15 cellular contexts compared by ENCODE assay signal in the genomic region with DNA sequence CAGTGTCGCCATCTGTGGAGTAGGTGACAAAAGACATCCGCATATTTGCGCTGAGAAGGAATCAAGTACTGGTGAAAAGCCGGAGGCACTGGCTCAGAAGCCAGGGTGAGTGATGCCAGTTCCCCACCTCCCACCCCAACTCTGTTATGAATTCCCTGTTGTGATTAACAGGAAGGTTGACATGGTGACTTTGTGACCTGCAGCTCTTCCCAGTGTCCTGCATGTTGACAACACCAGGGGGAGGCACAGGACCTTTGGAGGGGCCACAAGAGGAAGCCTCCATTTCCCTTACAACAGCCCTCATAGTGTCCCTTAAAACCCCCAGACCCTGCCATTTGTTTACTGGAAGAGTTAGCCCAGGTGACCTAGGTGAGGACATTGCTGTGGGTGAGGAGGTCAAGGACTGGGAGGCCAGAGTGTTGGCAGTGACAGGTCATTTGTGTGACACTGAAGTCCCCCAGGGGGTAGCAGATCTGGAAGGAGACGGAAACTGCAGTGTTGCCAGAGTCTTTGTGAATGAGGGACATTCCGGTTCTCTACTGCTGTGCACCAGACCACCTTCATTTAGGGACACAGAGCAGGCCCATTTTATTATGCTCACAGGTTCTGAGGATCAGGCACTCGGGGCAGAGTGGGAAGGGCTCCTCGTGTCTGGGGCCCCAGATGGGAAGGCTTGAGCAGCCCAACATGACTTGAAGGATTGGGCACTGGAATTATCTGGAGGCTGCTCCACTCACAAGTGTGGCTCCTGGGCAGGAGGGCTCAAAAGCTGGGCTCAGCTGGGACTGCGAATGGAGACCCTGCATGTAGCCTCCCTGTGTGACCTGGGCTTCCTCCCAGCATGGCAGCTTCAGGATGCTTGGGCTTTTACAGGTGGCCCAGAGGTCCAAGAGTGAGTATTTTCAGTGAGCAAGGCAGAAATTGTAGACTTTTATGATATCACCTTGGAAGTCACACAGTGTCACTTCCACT. TPM values are rescaled to one million over a fixed set of nuclear protein-coding genes. Genes with fewer than 3 reads are reported as not detected.
A peak's percentile ranks its signal among the peaks of the same experiment; 100 is the strongest.
DNase-seq lines count a peak whose midpoint lies in the region; ATAC-seq, FAIRE-seq and TF ChIP-seq lines count a peak whose summit lies in the region.
"Had no signal": no experiment of that assay in that cellular context is flagged by ENCODE, and none has a peak within 500 bp of the region (broad histone marks: within the 10 kb centered on the region; RNA-seq: fewer than 3 reads in every experiment).

No MANE protein-coding gene starts in this region.

- H4K8ac ChIP-seq in H1 (ENCODE audit: extremely low read depth, insufficient read depth, low read length) = no peak overlapping the region

- peak overlapping the region; percentile 28 for H3K27ac Mint-ChIP-seq in activated CD4-positive, alpha-beta T cell treated with anti-CD3 and anti-CD28 coated beads for 36 hours
- H3K27ac Mint-ChIP-seq in progenitor cell of endocrine pancreas = no peak overlapping the region

- no peak overlapping the region for H2AK5ac ChIP-seq in H1 (ENCODE audit: low read depth, low read length)

- no peak overlapping the region; the same call in 1 of the 2 replicates for H2AFZ ChIP-seq in H1 (ENCODE audit: low read length)

- POLR2A ChIA-PET in activated CD4-positive, alpha-beta T cell treated with anti-CD3 and anti-CD28 coated beads for 36 hours (lab: Charles Lee) = no interaction called here
- POLR2A ChIA-PET in H1 (lab: Charles Lee; ENCODE audit: partially characterized antibody) = interaction anchor here (1.8 kb wide), 1 partner anchor 11 kb away, joined by 5 read pairs; no protein-coding TSS in a partner anchor

- no peaks in the 10 kb centered on the region for H3K9me3 Mint-ChIP-seq in activated CD4-positive, alpha-beta T cell treated with anti-CD3 and anti-CD28 coated beads for 36 hours (ENCODE audit: low read depth)
- no peaks in the 10 kb centered on the region for H3K9me3 Mint-ChIP-seq in progenitor cell of endocrine pancreas (ENCODE audit: low read depth)

- no peak overlapping the region for H2BK15ac ChIP-seq in H1 (ENCODE audit: low read length)

- intact Hi-C loops in activated CD4-positive, alpha-beta T cell treated with anti-CD3 and anti-CD28 coated beads for 36 hours (cut with DNase I, micrococcal nuclease) = loop anchor here in 1 of 2 experiments (1.0 kb wide), 1 partner anchor 174 kb away; no protein-coding TSS in a partner anchor

- H3K27me3 Mint-ChIP-seq in activated CD4-positive, alpha-beta T cell treated with anti-CD3 and anti-CD28 coated beads for 36 hours = no peaks in the 10 kb centered on the region
- peaks cover 30% of the 10 kb centered on the region for H3K27me3 Mint-ChIP-seq in progenitor cell of endocrine pancreas

- no peak for FAIRE-seq in H1 (lab: Jason Lieb, UNC)

- CTCF ChIA-PET in activated CD4-positive, alpha-beta T cell treated with anti-CD3 and anti-CD28 coated beads for 36 hours (lab: Charles Lee) = no interaction called here
- CTCF ChIA-PET in H1 (lab: Charles Lee; ENCODE audit: partially characterized antibody) = interaction anchor here (0.7 to 1.5 kb wide), 10 partner anchors 9 to 1107 kb away, joined by 3 to 6 read pairs (median 4); no protein-coding TSS in a partner anchor

- no peak overlapping the region for H4K91ac ChIP-seq in H1 (replicated peaks; ENCODE audit: insufficient read length, low read length)

- H3K36me3 ChIP-seq in H1 (ENCODE audit: control insufficient read depth in 2 of 4, insufficient read depth in 4 of 4, low read length in 3 of 4) = no peaks in the 10 kb centered on the region
- H3K36me3 ChIP-seq: colonic mucosa, ovary had no signal

- H3K4ac ChIP-seq in H1 (replicated peaks; ENCODE audit: insufficient read length, low read depth, low read length) = no peak overlapping the region

- WGBS in H1 (ENCODE audit: extremely low coverage in 1 of 2, insufficient coverage in 1 of 2, insufficient read length in 1 of 2, insufficient replicate concordance in 2 of 2, low coverage in 1 of 2, low lambda C conversion rate in 2 of 2, missing lambda C conversion rate in 1 of 2), 2 experiments = 88% methylated on average over 9 of the region's 9 CpGs; no CpG with 5 or more reads in 1 of the 2 experiments

- no peak overlapping the region for H3K27ac ChIP-seq in H1 (ENCODE audit: low read depth, low read length)
- H3K27ac ChIP-seq in caudate nucleus (ENCODE audit: low read depth, low read length) = no peak overlapping the region
- H3K27ac ChIP-seq: colonic mucosa, ovary, RWPE1 had no signal

- no peaks in the 10 kb centered on the region for H3K4me1 ChIP-seq in H1 (replicated peaks in 1 of 4; ENCODE audit: control insufficient read depth in 3 of 4, insufficient read depth in 4 of 4, low read length in 3 of 4)
- H3K4me1 ChIP-seq: colonic mucosa had no signal

- H4K5ac ChIP-seq in H1 (ENCODE audit: insufficient read length, low read depth, low read length) = no peak overlapping the region

- H2BK5ac ChIP-seq in H1 (ENCODE audit: low read depth, low read length) = no peak overlapping the region

- DNase-seq in activated CD4-positive, alpha-beta T cell treated with anti-CD3 and anti-CD28 coated beads for 36 hours = peak; percentile 38
- DNase-seq in activated CD4-positive, alpha-beta T cell treated with anti-CD3 and anti-CD28 coated beads for 48 hours = no peak
- DNase-seq in LNCaP clone FGC (ENCODE audit: low read depth) (no peak), H1 (ENCODE audit: low read depth in 1 of 2, low spot score in 2 of 2) (peak in 1 of 2 experiments; percentile 59), progenitor cell of endocrine pancreas (ENCODE audit: low spot score, unreplicated experiment) (peak; percentile 4), caudate nucleus (lab: John Stamatoyannopoulos, UW) (no peak), T-helper 2 cell (no peak)
- DNase-seq: colonic mucosa, foreskin melanocyte, GF-D8, left cardiac atrium, NCI-H2081 treated with DMSO at 0.1 percent for 48 hours had no signal

- peaks cover 20% of the 10 kb centered on the region for H3K4me1 Mint-ChIP-seq in activated CD4-positive, alpha-beta T cell treated with anti-CD3 and anti-CD28 coated beads for 36 hours
- no peaks in the 10 kb centered on the region for H3K4me1 Mint-ChIP-seq in progenitor cell of endocrine pancreas (ENCODE audit: low read depth)

- TF ChIP-seq CTCF in LNCaP clone FGC (IDR thresholded peaks at IDR 0.05; ENCODE audit: control insufficient read depth, extremely low read depth, insufficient read depth) = peak; percentile 27; the same call in 1 of the 2 replicates
- TF ChIP-seq CTCF in H1 (IDR thresholded peaks at IDR 0.05; ENCODE audit: control extremely low read depth in 1 of 3, insufficient read depth in 1 of 3, low read depth in 1 of 3, low read length in 3 of 3) = peak; percentile 58 to 62 (median 61)
- peak; percentile 13 for TF ChIP-seq CTCF in progenitor cell of endocrine pancreas (IDR thresholded peaks at IDR 0.05; ENCODE audit: unreplicated experiment)

- no peaks in the 10 kb centered on the region for H4K20me1 ChIP-seq in H1 (replicated peaks in 1 of 2; ENCODE audit: control insufficient read depth in 1 of 2, insufficient read depth in 2 of 2, low read length in 2 of 2)

- no peak overlapping the region for H3K56ac ChIP-seq in H1 (replicated peaks; ENCODE audit: insufficient read length, low read depth, low read length)

- H3K14ac ChIP-seq in H1 (ENCODE audit: insufficient read length) = no peak overlapping the region

- H3K36me3 Mint-ChIP-seq in activated CD4-positive, alpha-beta T cell treated with anti-CD3 and anti-CD28 coated beads for 36 hours (ENCODE audit: low read depth) = peaks cover 2% of the 10 kb centered on the region
- H3K36me3 Mint-ChIP-seq in progenitor cell of endocrine pancreas (ENCODE audit: insufficient read depth) = no peaks in the 10 kb centered on the region

- H2BK12ac ChIP-seq in H1 (ENCODE audit: low read depth, low read length) = no peak overlapping the region

- no peak overlapping the region for H3K4me2 ChIP-seq in H1 (ENCODE audit: insufficient read depth in 1 of 2, low read depth in 2 of 2, low read length in 2 of 2)

- no peak for TF ChIP-seq POLR2A in H1 (IDR thresholded peaks at IDR 0.05; ENCODE audit: control extremely low read depth in 1 of 2, low read depth in 2 of 2, low read length in 2 of 2)

- no peaks in the 10 kb centered on the region for H3K27me3 ChIP-seq in H1 (replicated peaks in 1 of 4; ENCODE audit: control insufficient read depth in 3 of 4, extremely low read depth in 1 of 4, insufficient read depth in 3 of 4, low read length in 3 of 4)
- H3K27me3 ChIP-seq: colonic mucosa, ovary had no signal

- H2BK120ac ChIP-seq in H1 (replicated peaks; ENCODE audit: low read depth, low read length) = no peak overlapping the region

- no peak overlapping the region for H3K4me3 Mint-ChIP-seq in activated CD4-positive, alpha-beta T cell treated with anti-CD3 and anti-CD28 coated beads for 36 hours
- no peak overlapping the region for H3K4me3 Mint-ChIP-seq in progenitor cell of endocrine pancreas (ENCODE audit: low read depth)

- no peaks in the 10 kb centered on the region for H3K79me1 ChIP-seq in H1 (ENCODE audit: low read depth, low read length)

- TF ChIP-seq EP300 in H1 (IDR thresholded peaks at IDR 0.05; ENCODE audit: borderline replicate concordance in 1 of 2, low read depth in 2 of 2, low read length in 2 of 2) = no peak

- H3K9ac ChIP-seq in H1 (replicated peaks in 1 of 4; ENCODE audit: extremely low read depth in 1 of 4, low read depth in 3 of 4, low read length in 3 of 4) = no peak overlapping the region

- no peaks in the 10 kb centered on the region for H3K9me3 ChIP-seq in H1 (ENCODE audit: insufficient read depth in 2 of 2, low read depth in 1 of 2, low read length in 1 of 2)
- H3K9me3 ChIP-seq: colonic mucosa, ovary had no signal

- H3K23me2 ChIP-seq in H1 (ENCODE audit: low read depth, low read length) = no peaks in the 10 kb centered on the region

- TF ChIP-seq RAD21 in H1 (IDR thresholded peaks at IDR 0.05 in 1 of 2, conservative IDR thresholded peaks at IDR 0.05 in 1 of 2; ENCODE audit: low read depth in 2 of 2, low read length in 2 of 2) = peak; percentile 75 to 81

- ATAC-seq in activated CD4-positive, alpha-beta T cell treated with anti-CD3 and anti-CD28 coated beads for 36 hours = no peak
- ATAC-seq in GM21360 (IDR thresholded peaks at IDR 0.05; ENCODE audit: unreplicated experiment) = no peak
- ATAC-seq: left cardiac atrium had no signal

- H2BK20ac ChIP-seq in H1 (ENCODE audit: low read length) = no peak overlapping the region; the same call in 1 of the 2 replicates

- no peak overlapping the region; the same call in 1 of the 2 replicates for H3K18ac ChIP-seq in H1 (ENCODE audit: extremely low read depth, low read length)

- H3K79me2 ChIP-seq in H1 (ENCODE audit: control insufficient read depth in 1 of 2, insufficient read depth in 2 of 2, low read length in 2 of 2) = no peaks in the 10 kb centered on the region

- H3K4me3 ChIP-seq in LNCaP clone FGC (ENCODE audit: low read depth, low read length) (no peak overlapping the region), H1 (ENCODE audit: extremely low read depth in 1 of 4, insufficient read depth in 2 of 4, low read depth in 3 of 4, low read length in 4 of 4) (no peak overlapping the region)
- H3K4me3 ChIP-seq: colonic mucosa, ovary had no signal

- H3K23ac ChIP-seq in H1 (ENCODE audit: insufficient read length) = no peak overlapping the region

RNA-seq across cellular contexts. Expression of a gene that starts 13.0 kb away (rescaled TPM):
- total RNA-seq in activated CD4-positive, alpha-beta T cell treated with anti-CD3 and anti-CD28 coated beads for 36 hours = not detected
- total RNA-seq in H1 (2021; fragmentation: NEBNext Ultra II Directional; extraction: Animal tissue kit (Norgen Biotek cat#: 25700)) = not detected in 2 replicates
- not detected in 2 replicates for polyA plus RNA-seq in H1 (2011; rRNA removed)
- polyA plus RNA-seq in H1 (2011; cell fraction: cytosol; rRNA removed) = not detected
- polyA plus RNA-seq in H1 (2011; cell fraction: nucleus; rRNA removed) = not detected
- polyA plus RNA-seq in H1 (2012, experiment 1 of 2) = not detected in 4 replicates
- polyA plus RNA-seq in H1 (2012, experiment 2 of 2) = not detected
- not detected for polyA plus RNA-seq in H1 (2013, experiment 1 of 2)
- not detected for polyA plus RNA-seq in H1 (2013, experiment 2 of 2)
- polyA minus RNA-seq in H1 (2011; rRNA and poly(A)+ RNA removed) = not detected in 2 replicates
- not detected for polyA minus RNA-seq in H1 (2011; cell fraction: cytosol; rRNA and poly(A)+ RNA removed)
- not detected for polyA minus RNA-seq in H1 (2011; cell fraction: nucleus; rRNA and poly(A)+ RNA removed)
- not detected in 2 replicates for total RNA-seq in progenitor cell of endocrine pancreas
- total RNA-seq: colonic mucosa, left cardiac atrium had no signal
- polyA plus RNA-seq: ovary had no signal

Comparison
In these comparisons a context has a peak if more than half of its experiments do, and no peak if none do; other contexts are left out.
1. DNase-seq: peak in activated CD4-positive, alpha-beta T cell treated with anti-CD3 and anti-CD28 coated beads for 36 hours (single experiment) and progenitor cell of endocrine pancreas (single experiment); none in activated CD4-positive, alpha-beta T cell treated with anti-CD3 and anti-CD28 coated beads for 48 hours (single experiment), LNCaP clone FGC (single experiment), caudate nucleus (0 of 61) and T-helper 2 cell (0 of 5).
2. Peak in every context shown above with its lines, with median percentiles within 50 percentile points of each other: CTCF ChIP-seq.